Comparison of ENCODE assay signal across 8 cellular contexts in genomic region chr2:196176142-196176738, GRCh38. TPM values are rescaled to one million over a fixed set of nuclear protein-coding genes. Genes with fewer than 3 reads are reported as not detected.
A peak's percentile ranks its signal among the peaks of the same experiment; 100 is the strongest.
DNase-seq lines count a peak whose midpoint lies in the region; ATAC-seq and TF ChIP-seq lines count a peak whose summit lies in the region.
"Had no signal": no experiment of that assay in that cellular context is flagged by ENCODE, and none has a peak within 500 bp of the region (broad histone marks: within the 10 kb centered on the region; RNA-seq: fewer than 3 reads in every experiment).

No MANE protein-coding gene starts in this region.

- H3K36me3 Mint-ChIP-seq in activated T-helper 1 cell treated with anti-CD3 and anti-CD28 coated beads, Interleukin-12 subunit alpha, Interleukin-12 subunit beta, Interleukin-2, Interleukin-4 antibody, amounts not matched to agents 30 ng/mL and 10 ng/mL and 1 ng/mL, durations not matched to agents 14 hours and 24 hours and 36 hours (ENCODE audit: low read depth) = peaks cover 2% of the 10 kb centered on the region
- H3K36me3 Mint-ChIP-seq in endothelial cell (ENCODE audit: low read depth, unreplicated experiment) = peaks cover 5% of the 10 kb centered on the region

- peak overlapping the region; percentile 90 for H3K27ac Mint-ChIP-seq in activated T-helper 1 cell treated with anti-CD3 and anti-CD28 coated beads, Interleukin-12 subunit alpha, Interleukin-12 subunit beta, Interleukin-2, Interleukin-4 antibody, amounts not matched to agents 30 ng/mL and 10 ng/mL and 1 ng/mL, durations not matched to agents 14 hours and 24 hours and 36 hours
- no peak overlapping the region for H3K27ac Mint-ChIP-seq in endothelial cell (ENCODE audit: unreplicated experiment)

- peaks cover 72% of the 10 kb centered on the region for H3K4me1 Mint-ChIP-seq in activated T-helper 1 cell treated with anti-CD3 and anti-CD28 coated beads, Interleukin-12 subunit alpha, Interleukin-12 subunit beta, Interleukin-2, Interleukin-4 antibody, amounts not matched to agents 30 ng/mL and 10 ng/mL and 1 ng/mL, durations not matched to agents 14 hours and 24 hours and 36 hours (ENCODE audit: low read depth)
- H3K4me1 Mint-ChIP-seq in endothelial cell (ENCODE audit: unreplicated experiment) = peaks cover 5% of the 10 kb centered on the region

- H3K4me3 Mint-ChIP-seq in activated T-helper 1 cell treated with anti-CD3 and anti-CD28 coated beads, Interleukin-12 subunit alpha, Interleukin-12 subunit beta, Interleukin-2, Interleukin-4 antibody, amounts not matched to agents 30 ng/mL and 10 ng/mL and 1 ng/mL, durations not matched to agents 14 hours and 24 hours and 36 hours = peak overlapping the region; percentile 69
- H3K4me3 Mint-ChIP-seq in endothelial cell (ENCODE audit: unreplicated experiment) = no peak overlapping the region

- ATAC-seq in GM21381 (IDR thresholded peaks at IDR 0.05; ENCODE audit: unreplicated experiment) = peak; percentile 66
- peak; percentile 72 for ATAC-seq in HG03575 (IDR thresholded peaks at IDR 0.05; ENCODE audit: extremely low read depth, insufficient number of reproducible peaks, low FRiP score, unreplicated experiment)
- ATAC-seq: left lung had no signal

- no peaks in the 10 kb centered on the region for H3K27me3 Mint-ChIP-seq in activated T-helper 1 cell treated with anti-CD3 and anti-CD28 coated beads, Interleukin-12 subunit alpha, Interleukin-12 subunit beta, Interleukin-2, Interleukin-4 antibody, amounts not matched to agents 30 ng/mL and 10 ng/mL and 1 ng/mL, durations not matched to agents 14 hours and 24 hours and 36 hours (ENCODE audit: insufficient read depth)
- peaks cover 1% of the 10 kb centered on the region for H3K27me3 Mint-ChIP-seq in endothelial cell (ENCODE audit: unreplicated experiment)

- TF ChIP-seq CTCF in endothelial cell (IDR thresholded peaks at IDR 0.05; ENCODE audit: unreplicated experiment) = no peak

- peak; percentile 83 for DNase-seq in activated T-helper 1 cell treated with anti-CD3 and anti-CD28 coated beads, Interleukin-12 subunit alpha, Interleukin-12 subunit beta, Interleukin-2, Interleukin-4 antibody, amounts not matched to agents 30 ng/mL and 10 ng/mL and 1 ng/mL, durations not matched to agents 14 hours and 24 hours and 36 hours (ENCODE audit: low spot score)
- DNase-seq in stimulated activated CD4-positive, alpha-beta T cell treated with anti-CD3 and anti-CD28 coated beads, TNF-alpha, amount 100 ng/mL, for 48 hours (ENCODE audit: low read depth in 3 of 3) = peak; percentile 47 to 67 (median 63)
- DNase-seq in NCI-H2029 treated with DMSO at 0.1 percent for 48 hours (lab: John Stamatoyannopoulos, UW) = no peak
- no peak for DNase-seq in endothelial cell (ENCODE audit: low spot score)
- DNase-seq in AG08396 (ENCODE audit: low spot score) = no peak

- intact Hi-C loops in activated T-helper 1 cell treated with anti-CD3 and anti-CD28 coated beads, Interleukin-12 subunit alpha, Interleukin-12 subunit beta, Interleukin-2, Interleukin-4 antibody, amounts not matched to agents 30 ng/mL and 10 ng/mL and 1 ng/mL, durations not matched to agents 14 hours and 24 hours and 36 hours (cut with micrococcal nuclease) = loop anchor here (1.0 to 10.0 kb wide), 7 partner anchors 15 to 1019 kb away; no protein-coding TSS in a partner anchor

- no peaks in the 10 kb centered on the region for H3K9me3 Mint-ChIP-seq in activated T-helper 1 cell treated with anti-CD3 and anti-CD28 coated beads, Interleukin-12 subunit alpha, Interleukin-12 subunit beta, Interleukin-2, Interleukin-4 antibody, amounts not matched to agents 30 ng/mL and 10 ng/mL and 1 ng/mL, durations not matched to agents 14 hours and 24 hours and 36 hours
- H3K9me3 Mint-ChIP-seq in endothelial cell (ENCODE audit: unreplicated experiment) = no peaks in the 10 kb centered on the region

RNA-seq across cellular contexts. Expression of gene STK17B, which starts 4.9 kb away (rescaled TPM):
- total RNA-seq in activated T-helper 1 cell treated with anti-CD3 and anti-CD28 coated beads, Interleukin-12 subunit alpha, Interleukin-12 subunit beta, Interleukin-2, Interleukin-4 antibody, amounts not matched to agents 30 ng/mL and 10 ng/mL and 1 ng/mL, durations not matched to agents 14 hours and 24 hours and 36 hours = 148 and 164 TPM in 2 replicates
- total RNA-seq in endothelial cell (ENCODE audit: unreplicated experiment) = 7.9 TPM

Comparison
In these comparisons a context has a peak if more than half of its experiments do, and no peak if none do; other contexts are left out.
1. DNase-seq: peak in activated T-helper 1 cell treated with anti-CD3 and anti-CD28 coated beads, Interleukin-12 subunit alpha, Interleukin-12 subunit beta, Interleukin-2, Interleukin-4 antibody, amounts not matched to agents 30 ng/mL and 10 ng/mL and 1 ng/mL, durations not matched to agents 14 hours and 24 hours and 36 hours (single experiment) and stimulated activated CD4-positive, alpha-beta T cell treated with anti-CD3 and anti-CD28 coated beads, TNF-alpha, amount 100 ng/mL, for 48 hours (3 of 3); none in NCI-H2029 treated with DMSO at 0.1 percent for 48 hours (single experiment), endothelial cell (single experiment) and AG08396 (single experiment).
2. RNA of gene STK17B, which starts 4.9 kb away (total RNA-seq): 148 to 164 TPM in activated T-helper 1 cell treated with anti-CD3 and anti-CD28 coated beads, Interleukin-12 subunit alpha, Interleukin-12 subunit beta, Interleukin-2, Interleukin-4 antibody, amounts not matched to agents 30 ng/mL and 10 ng/mL and 1 ng/mL, durations not matched to agents 14 hours and 24 hours and 36 hours; 7.9 TPM in endothelial cell (single experiment); every median in the first group is over 10 times any median in the second.